In genomic region chr11:70070736-70071135, GRCh38 we compare ENCODE assay signal across 25 cellular contexts. TPM values are rescaled to one million over a fixed set of nuclear protein-coding genes. Genes with fewer than 3 reads are reported as not detected.
"Had no signal": no experiment of that assay in that cellular context is flagged by ENCODE, and none has a peak within 500 bp of the region (broad histone marks: within the 10 kb centered on the region; RNA-seq: fewer than 3 reads in every experiment).

No MANE protein-coding gene starts in this region.

- H3K4me3 ChIP-seq: adrenal gland, ascending aorta, esophagus squamous epithelium, gastrocnemius medialis, right lobe of liver, transverse colon had no signal

- H3K27me3 ChIP-seq: ascending aorta, right lobe of liver had no signal

- H3K4me1 ChIP-seq: adrenal gland, ascending aorta, transverse colon had no signal

- H2AFZ ChIP-seq: parathyroid adenoma had no signal

- H3K79me2 ChIP-seq: parathyroid adenoma had no signal

- H3K9ac ChIP-seq: parathyroid adenoma had no signal

- H3K9me3 ChIP-seq: adrenal gland, ascending aorta, esophagus squamous epithelium, gastrocnemius medialis, right lobe of liver, transverse colon had no signal

- DNase-seq: activated B cell treated with CpG ODN at 0.5 μM for 24 hours; activated CD4-positive, alpha-beta T cell treated with anti-CD3 and anti-CD28 coated beads for 36 hours; activated CD4-positive, alpha-beta T cell treated with anti-CD3 and anti-CD28 coated beads, Interleukin-2, amount 50 U/mL, for 4 hours; activated naive CD4-positive, alpha-beta T cell; activated T-cell treated with anti-CD3 and anti-CD28 coated beads for 4 hours; brain microvascular endothelial cell; central memory CD4-positive, alpha-beta T cell; esophagus squamous epithelium; gastrocnemius medialis; hippocampal formation; left ventricle myocardium superior; nephron progenitor cell; small intestine; stimulated activated CD4-positive, alpha-beta T cell treated with anti-CD3 and anti-CD28 coated beads, Interleukin-15, amount 100 ng/mL, for 24 hours; SW 1271; T-helper 17 cell; transverse colon had no signal

- ATAC-seq: activated CD4-positive, alpha-beta T cell treated with anti-CD3 and anti-CD28 coated beads for 36 hours; gastrocnemius medialis; left ventricle myocardium superior; right lobe of liver; stimulated activated memory B cell treated with anti-CD40 and anti-IgM and Interleukin-4, amounts not matched to agents 10 μg/mL and 1 μg/mL and 100 μg/mL, for 72 hours; T-helper 17 cell had no signal

- H3K36me3 ChIP-seq: adrenal gland, ascending aorta, brain microvascular endothelial cell, esophagus squamous epithelium, gastrocnemius medialis, right lobe of liver, transverse colon had no signal

- H3K27ac ChIP-seq: adrenal gland, brain microvascular endothelial cell, esophagus squamous epithelium, gastrocnemius medialis, parathyroid adenoma, right lobe of liver, transverse colon had no signal

- FAIRE-seq: colon, small intestine had no signal

RNA-seq across cellular contexts. Expression of gene ANO1, which starts 7.4 kb away (rescaled TPM):
- total RNA-seq: activated B cell treated with CpG ODN at 0.5 μM for 24 hours; activated CD4-positive, alpha-beta T cell treated with anti-CD3 and anti-CD28 coated beads for 36 hours; activated CD8-positive, alpha-beta memory T cell treated with anti-CD3 and anti-CD28 coated beads for 36 hours; mononuclear cell had no signal
